ENCODE assay signal across 8 cellular contexts in genomic region chr1:100353073-100353801, GRCh38. TPM values are rescaled to one million over a fixed set of nuclear protein-coding genes. Genes with fewer than 3 reads are reported as not detected.
A peak's percentile ranks its signal among the peaks of the same experiment; 100 is the strongest.
DNase-seq lines count a peak whose midpoint lies in the region; ATAC-seq, FAIRE-seq and TF ChIP-seq lines count a peak whose summit lies in the region.

No MANE protein-coding gene starts in this region.

- WGBS in small intestine, 3 donors = 0 to 1% (median 1%) methylated on average over 26 to 28 of the region's 28 CpGs

- peak overlapping the region; percentile 88 to 99 for H3K27ac ChIP-seq in small intestine (ENCODE audit: low read depth in 1 of 2, low read length in 1 of 2)

- H3K9me3 ChIP-seq in small intestine (ENCODE audit: control insufficient read depth, low read depth) = no peaks in the 10 kb centered on the region

- no peak for TF ChIP-seq CTCF in AG04449 (IDR thresholded peaks at IDR 0.05; ENCODE audit: insufficient read depth, low read length, missing control alignments)
- TF ChIP-seq CTCF in astrocyte of the cerebellum (IDR thresholded peaks at IDR 0.05; ENCODE audit: low read depth, low read length, missing control alignments) = no peak

- ATAC-seq in GM18868 (IDR thresholded peaks at IDR 0.05; ENCODE audit: unreplicated experiment) (peak; percentile 28), HG03342 (IDR thresholded peaks at IDR 0.05; ENCODE audit: unreplicated experiment) (peak; percentile 25)

- no peak for FAIRE-seq in small intestine (lab: Jason Lieb, UNC)

- H3K27me3 ChIP-seq in small intestine (ENCODE audit: control insufficient read depth in 2 of 2, insufficient read depth in 2 of 2, low read length in 2 of 2) = no peaks in the 10 kb centered on the region

- POLR2A ChIA-PET in AG04449 (lab: Yijun Ruan, JAX) = interaction anchor here (0.5 kb wide), 1 partner anchor 258 kb away, joined by 3 read pairs; no protein-coding TSS in a partner anchor

- in situ Hi-C loops in SK-MEL-5 (cut with HindIII; ENCODE audit: low pct_unique_long_range_greater_than_20kb, low sequenced_read_pairs) (no loop called here), astrocyte of the cerebellum (cut with HindIII; ENCODE audit: low sequenced_read_pairs) (no loop called here)

- H3K36me3 ChIP-seq in small intestine (ENCODE audit: control insufficient read depth in 2 of 2, insufficient read depth in 2 of 2, low read length in 2 of 2) = no peaks in the 10 kb centered on the region

- H3K4me3 ChIP-seq in AG04449 (ENCODE audit: low read depth, low read length) (peak overlapping the region; percentile 85), astrocyte of the cerebellum (ENCODE audit: low read depth, low read length) (peak overlapping the region; percentile 96), iPS-11a (ENCODE audit: low read depth, low read length) (peak overlapping the region; percentile 92), small intestine (ENCODE audit: low read depth in 1 of 2, low read length in 2 of 2) (peak overlapping the region; percentile 84 to 93)

- CTCF ChIA-PET in AG04449 (lab: Yijun Ruan, JAX) = interaction anchor here (1.0 to 3.9 kb wide), 7 partner anchors 9 to 515 kb away, joined by 3 to 11 read pairs (median 5); partner anchors contain the start of gene RTCA

- H3K4me1 ChIP-seq in small intestine (ENCODE audit: control insufficient read depth in 2 of 2, insufficient read depth in 1 of 2, low read depth in 1 of 2, low read length in 1 of 2) = peaks cover 3 to 8% of the 10 kb centered on the region in 2 donors

- no peak for DNase-seq in AG04449 (ENCODE audit: low read depth, low spot score)
- DNase-seq in SK-MEL-5 (ENCODE audit: low read depth, low spot score) = peak; percentile 22
- no peak for DNase-seq in astrocyte of the cerebellum (ENCODE audit: low read depth)
- peak; percentile 42 for DNase-seq in small intestine
- DNase-seq in mesenteric fat pad (ENCODE audit: low spot score) = no peak

RNA-seq across cellular contexts. Expression of gene CDC14A, which starts 0.9 kb away (rescaled TPM):
- total RNA-seq in SK-MEL-5 (2014; rRNA removed; shearing (Covaris generic)) = 3.3 and 5.8 TPM in 2 replicates
- polyA plus RNA-seq in SK-MEL-5 (2015; cell fraction: cytosol; rRNA removed) = 2.3 and 5.2 TPM in 2 replicates
- polyA plus RNA-seq in SK-MEL-5 (2015; cell fraction: nucleus; rRNA removed) = 6.3 and 8.2 TPM in 2 replicates
- 10 to 100 TPM in 2 of 3 donors, 1 to 10 TPM in 1; 4.2 to 13.8 (median 11.4) TPM for polyA plus RNA-seq in small intestine
- total RNA-seq in mesenteric fat pad = 6.8 TPM

Comparison
In these comparisons a context has a peak if more than half of its experiments do, and no peak if none do; other contexts are left out.
1. DNase-seq: peak in SK-MEL-5 (single experiment) and small intestine (single experiment); none in AG04449 (single experiment), astrocyte of the cerebellum (single experiment) and mesenteric fat pad (single experiment).
2. Peak in every context shown above with its lines, with median percentiles within 50 percentile points of each other: H3K4me3 ChIP-seq.